Comparison of ENCODE assay signal across 21 cellular contexts in genomic region chr5:108661030-108661429, GRCh38.
"Had no signal": no experiment of that assay in that cellular context is flagged by ENCODE, and none has a peak within 500 bp of the region (broad histone marks: within the 10 kb centered on the region; RNA-seq: fewer than 3 reads in every experiment).

No MANE protein-coding gene starts in this region.

- ATAC-seq: activated CD4-positive, alpha-beta T cell treated with anti-CD3 and anti-CD28 coated beads for 36 hours; lower lobe of right lung had no signal

- H3K9me3 ChIP-seq: adrenal gland, lower lobe of right lung, right atrium auricular region, tibial nerve, uterus had no signal

- H3K4me1 ChIP-seq: right atrium auricular region, uterus had no signal

- DNase-seq: activated CD4-positive, alpha-beta memory T cell treated with anti-CD3 and anti-CD28 coated beads, Interleukin-2, amount 10 ng/mL, durations not matched to agents 7 days and 5 days; activated CD4-positive, alpha-beta T cell treated with anti-CD3 and anti-CD28 coated beads for 36 hours; activated effector memory CD4-positive, alpha-beta T cell treated with Interleukin-2 at 50 U/mL for 16 hours; activated T-cell treated with anti-CD3 and anti-CD28 coated beads, Interleukin-2, amount 50 U/mL, for 24 hours; head of caudate nucleus; immature natural killer cell; left cardiac atrium; lower lobe of right lung; midbrain; naive B cell; nucleus accumbens; stimulated activated CD4-positive, alpha-beta T cell treated with anti-CD3 and anti-CD28 coated beads, Interleukin-4, amount 100 ng/mL, for 4 hours; stimulated activated CD8-positive, alpha-beta memory T cell treated with anti-CD3 and anti-CD28 coated beads, Interleukin-4, amount 100 ng/mL, for 48 hours; stimulated activated naive CD4-positive, alpha-beta T cell treated with Interleukin-2 at 50 U/mL for 16 hours; substantia nigra; T-helper 2 cell; uterus had no signal

- H3K27ac ChIP-seq: lower lobe of right lung, right atrium auricular region, skin epidermis, tibial nerve, uterus had no signal

- H3K4me3 ChIP-seq: adrenal gland, lower lobe of right lung, right atrium auricular region, skin epidermis, tibial nerve, uterus had no signal

- H3K36me3 ChIP-seq: adrenal gland, lower lobe of right lung, right atrium auricular region, tibial nerve, uterus had no signal
